In the genomic region with DNA sequence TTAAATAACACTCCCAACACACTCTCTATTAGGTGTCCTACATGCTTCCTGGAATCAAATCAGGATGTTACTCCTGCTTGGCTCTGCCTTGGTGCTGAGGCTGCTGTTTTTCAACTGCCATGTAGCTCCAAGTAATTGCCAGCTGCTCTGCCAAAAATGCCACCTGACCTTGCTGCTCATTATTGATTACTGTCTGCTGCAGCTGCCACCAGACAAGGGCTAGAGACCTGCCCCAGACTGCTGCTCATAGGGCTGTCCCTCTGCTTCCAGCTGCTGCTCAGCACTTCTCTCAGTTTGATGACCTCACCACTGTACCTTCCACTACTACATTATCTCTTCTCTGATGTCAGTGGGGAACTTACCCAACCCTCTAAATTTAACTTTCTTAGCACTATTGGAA, we compare ENCODE assay signal across 14 cellular contexts.
DNase-seq lines count a peak whose midpoint lies in the region; ATAC-seq and TF ChIP-seq lines count a peak whose summit lies in the region.
"Had no signal": no experiment of that assay in that cellular context is flagged by ENCODE, and none has a peak within 500 bp of the region (broad histone marks: within the 10 kb centered on the region; RNA-seq: fewer than 3 reads in every experiment).

No MANE protein-coding gene starts in this region.

- peaks cover 14% of the 10 kb centered on the region for H3K27me3 Mint-ChIP-seq in glutamatergic neuron (ENCODE audit: unreplicated experiment)
- H3K27me3 Mint-ChIP-seq in activated T-cell treated with anti-CD3 and anti-CD28 coated beads, Interleukin-2, amount 50 U/mL, for 4 hours (ENCODE audit: low read depth): no peaks in the 10 kb centered on the region

- H3K4me1 Mint-ChIP-seq in glutamatergic neuron (ENCODE audit: low read depth, unreplicated experiment): peaks cover 12% of the 10 kb centered on the region
- no peaks in the 10 kb centered on the region for H3K4me1 Mint-ChIP-seq in activated T-cell treated with anti-CD3 and anti-CD28 coated beads, Interleukin-2, amount 50 U/mL, for 4 hours (ENCODE audit: low read depth)
- H3K4me1 Mint-ChIP-seq: stimulated activated effector memory CD8-positive, alpha-beta T cell treated with anti-CD3 and anti-CD28 coated beads, Interleukin-12 subunit alpha, Interleukin-12 subunit beta, amount 100 ng/mL, for 72 hours had no signal

- peaks cover 8% of the 10 kb centered on the region for H3K9me3 Mint-ChIP-seq in glutamatergic neuron (ENCODE audit: unreplicated experiment)
- H3K9me3 Mint-ChIP-seq in activated T-cell treated with anti-CD3 and anti-CD28 coated beads, Interleukin-2, amount 50 U/mL, for 4 hours: peaks cover 7% of the 10 kb centered on the region
- H3K9me3 Mint-ChIP-seq: activated T-helper 1 cell treated with anti-CD3 and anti-CD28 coated beads, Interleukin-12 subunit alpha, Interleukin-12 subunit beta, Interleukin-2, Interleukin-4 antibody, amounts not matched to agents 30 ng/mL and 10 ng/mL and 1 ng/mL, durations not matched to agents 14 hours and 24 hours and 36 hours; T-helper 1 cell treated with Interleukin-12 subunit alpha and Interleukin-12 subunit beta and Interleukin-4 antibody, amounts not matched to agents 30 μg/mL and 1 μg/mL, for 36 hours had no signal

- no peak for ATAC-seq in activated T-cell treated with anti-CD3 and anti-CD28 coated beads, Interleukin-2, amount 50 U/mL, for 4 hours
- ATAC-seq in GM21528 (IDR thresholded peaks at IDR 0.05; ENCODE audit: low FRiP score, unreplicated experiment): no peak
- ATAC-seq: psoas muscle; stimulated activated effector memory CD8-positive, alpha-beta T cell treated with anti-CD3 and anti-CD28 coated beads, Interleukin-12 subunit alpha, Interleukin-12 subunit beta, amount 100 ng/mL, for 72 hours had no signal

- TF ChIP-seq CTCF in glutamatergic neuron (IDR thresholded peaks at IDR 0.05; ENCODE audit: partially characterized antibody, unreplicated experiment): no peak

- peak overlapping the region; percentile 83 for H3K27ac Mint-ChIP-seq in glutamatergic neuron (ENCODE audit: unreplicated experiment)
- H3K27ac Mint-ChIP-seq: activated T-helper 1 cell treated with anti-CD3 and anti-CD28 coated beads, Interleukin-12 subunit alpha, Interleukin-12 subunit beta, Interleukin-2, Interleukin-4 antibody, amounts not matched to agents 30 ng/mL and 10 ng/mL and 1 ng/mL, durations not matched to agents 14 hours and 24 hours and 36 hours; stimulated activated effector memory CD8-positive, alpha-beta T cell treated with anti-CD3 and anti-CD28 coated beads, Interleukin-12 subunit alpha, Interleukin-12 subunit beta, amount 100 ng/mL, for 72 hours; T-helper 1 cell treated with Interleukin-12 subunit alpha and Interleukin-12 subunit beta and Interleukin-4 antibody, amounts not matched to agents 30 μg/mL and 1 μg/mL, for 36 hours had no signal

- DNase-seq in COLO668 (lab: John Stamatoyannopoulos, UW; ENCODE audit: unreplicated experiment): peak; percentile 87
- peak; percentile 47 for DNase-seq in NCI-H1417 treated with DMSO at 0.1 percent for 48 hours (lab: John Stamatoyannopoulos, UW)
- peak; percentile 66 for DNase-seq in NCI-H510A (lab: John Stamatoyannopoulos, UW)
- peak; percentile 74 for DNase-seq in glutamatergic neuron
- no peak for DNase-seq in NCI-H1436 treated with DMSO at 0.1 percent for 48 hours (lab: John Stamatoyannopoulos, UW)
- no peak for DNase-seq in COLO829 (ENCODE audit: low spot score)
- DNase-seq in activated T-cell treated with anti-CD3 and anti-CD28 coated beads, Interleukin-2, amount 50 U/mL, for 4 hours: no peak
- DNase-seq: activated CD4-positive, alpha-beta T cell treated with anti-CD3 and anti-CD28 coated beads for 48 hours; psoas muscle; stimulated activated CD4-positive, alpha-beta T cell treated with anti-CD3 and anti-CD28 coated beads, Interleukin-2, amount 100 ng/mL, for 48 hours had no signal

- H3K4me3 Mint-ChIP-seq in glutamatergic neuron (ENCODE audit: unreplicated experiment): peak overlapping the region; percentile 68
- no peak overlapping the region for H3K4me3 Mint-ChIP-seq in activated T-cell treated with anti-CD3 and anti-CD28 coated beads, Interleukin-2, amount 50 U/mL, for 4 hours
- H3K4me3 Mint-ChIP-seq: activated T-helper 1 cell treated with anti-CD3 and anti-CD28 coated beads, Interleukin-12 subunit alpha, Interleukin-12 subunit beta, Interleukin-2, Interleukin-4 antibody, amounts not matched to agents 30 ng/mL and 10 ng/mL and 1 ng/mL, durations not matched to agents 14 hours and 24 hours and 36 hours; stimulated activated effector memory CD8-positive, alpha-beta T cell treated with anti-CD3 and anti-CD28 coated beads, Interleukin-12 subunit alpha, Interleukin-12 subunit beta, amount 100 ng/mL, for 72 hours; T-helper 1 cell treated with Interleukin-12 subunit alpha and Interleukin-12 subunit beta and Interleukin-4 antibody, amounts not matched to agents 30 μg/mL and 1 μg/mL, for 36 hours had no signal

- peaks cover 4% of the 10 kb centered on the region for H3K36me3 Mint-ChIP-seq in glutamatergic neuron (ENCODE audit: unreplicated experiment)
- no peaks in the 10 kb centered on the region for H3K36me3 Mint-ChIP-seq in activated T-cell treated with anti-CD3 and anti-CD28 coated beads, Interleukin-2, amount 50 U/mL, for 4 hours (ENCODE audit: insufficient read depth)
- H3K36me3 Mint-ChIP-seq: stimulated activated effector memory CD8-positive, alpha-beta T cell treated with anti-CD3 and anti-CD28 coated beads, Interleukin-12 subunit alpha, Interleukin-12 subunit beta, amount 100 ng/mL, for 72 hours had no signal

Comparison
In these comparisons a context has a peak if more than half of its experiments do, and no peak if none do; other contexts are left out.
1. DNase-seq: peak in COLO668 (single experiment), NCI-H1417 treated with DMSO at 0.1 percent for 48 hours (single experiment), NCI-H510A (single experiment) and glutamatergic neuron (single experiment); none in NCI-H1436 treated with DMSO at 0.1 percent for 48 hours (single experiment), COLO829 (single experiment) and activated T-cell treated with anti-CD3 and anti-CD28 coated beads, Interleukin-2, amount 50 U/mL, for 4 hours (single experiment).